In genomic region chr19:19342086-19343015, GRCh38 we compare ENCODE assay signal across 8 cellular contexts. TPM values are rescaled to one million over a fixed set of nuclear protein-coding genes. Genes with fewer than 3 reads are reported as not detected.
DNase-seq lines count a peak whose midpoint lies in the region; ATAC-seq and TF ChIP-seq lines count a peak whose summit lies in the region.

No MANE protein-coding gene starts in this region.

- no peak overlapping the region for H3K9ac ChIP-seq in neural progenitor cell

- peaks cover 5% of the 10 kb centered on the region for H3F3A ChIP-seq in neural progenitor cell (ENCODE audit: low read depth)

- H4K20me1 ChIP-seq in neural progenitor cell (ENCODE audit: low read depth), result peaks cover 17% of the 10 kb centered on the region

- no peak overlapping the region for H3K27ac ChIP-seq in esophagus squamous epithelium
- no peak overlapping the region for H3K27ac ChIP-seq in neural progenitor cell

- TF ChIP-seq CTCF in esophagus squamous epithelium (IDR thresholded peaks at IDR 0.05), result peak; percentile 55 to 89 (median 78)
- TF ChIP-seq CTCF in neural progenitor cell (IDR thresholded peaks at IDR 0.05), result peak; percentile 94

- H3K4me1 ChIP-seq in esophagus squamous epithelium (peaks cover 10 to 38% (median 12%) of the 10 kb centered on the region in 3 donors), neural progenitor cell (no peaks in the 10 kb centered on the region)

- H3K27ac Mint-ChIP-seq in neural progenitor cell, result no peak overlapping the region

- TF ChIP-seq POLR2A in esophagus squamous epithelium (IDR thresholded peaks at IDR 0.05), result no peak

- in situ Hi-C loops in KBM-7 (cut with MboI; ENCODE audit: low pct_unique_long_range_greater_than_20kb, low sequenced_read_pairs), result no loop called here

- peaks cover 2% of the 10 kb centered on the region for H3K27me3 Mint-ChIP-seq in neural progenitor cell (ENCODE audit: insufficient read depth, low read depth)

- no peak overlapping the region for H3K4me2 ChIP-seq in neural progenitor cell

- WGBS in esophagus squamous epithelium, 2 donors, result 14 to 35% methylated on average over 6 to 7 of the region's 28 CpGs

- intact Hi-C loops in esophagus squamous epithelium (cut with DNase I), result no loop called here

- H3K9me3 ChIP-seq in esophagus squamous epithelium (no peaks in the 10 kb centered on the region), neural progenitor cell (ENCODE audit: low read depth) (no peaks in the 10 kb centered on the region)

- no peaks in the 10 kb centered on the region for H3K79me2 ChIP-seq in neural progenitor cell (ENCODE audit: low read depth)

- H3K9me3 Mint-ChIP-seq in neural progenitor cell, result no peaks in the 10 kb centered on the region

- no peak overlapping the region for H2AFZ ChIP-seq in neural progenitor cell (replicated peaks)

- peaks cover 57 to 100% (median 87%) of the 10 kb centered on the region in 3 donors for H3K36me3 ChIP-seq in esophagus squamous epithelium
- H3K36me3 ChIP-seq in neural progenitor cell, result no peaks in the 10 kb centered on the region

- no peaks in the 10 kb centered on the region for H3K4me1 Mint-ChIP-seq in neural progenitor cell

- peaks cover 23% of the 10 kb centered on the region for H3K36me3 Mint-ChIP-seq in neural progenitor cell

- H3K4me3 Mint-ChIP-seq in neural progenitor cell, result no peak overlapping the region

- peak; percentile 77 for DNase-seq in Daoy (ENCODE audit: low read depth)
- DNase-seq in KBM-7, result peak; percentile 39
- DNase-seq in RPMI8226, result peak; percentile 77
- no peak for DNase-seq in esophagus squamous epithelium (lab: John Stamatoyannopoulos, UW)
- DNase-seq in neural progenitor cell (ENCODE audit: low spot score), result peak; percentile 83
- no peak for DNase-seq in mesenteric fat pad (ENCODE audit: low spot score)
- DNase-seq in T-helper 9 cell, result no peak

- ATAC-seq in GM18517 (IDR thresholded peaks at IDR 0.05; ENCODE audit: unreplicated experiment), result no peak

- H3K4me3 ChIP-seq in esophagus squamous epithelium (no peak overlapping the region), neural progenitor cell (no peak overlapping the region)

- H3K27me3 ChIP-seq in esophagus squamous epithelium (no peaks in the 10 kb centered on the region), neural progenitor cell (no peaks in the 10 kb centered on the region)

RNA-seq across cellular contexts. Expression of gene MAU2, which starts 21.7 kb away (rescaled TPM):
- total RNA-seq in Daoy (2014; rRNA removed; shearing (Covaris generic)), result 12.8 and 17.5 TPM in 2 replicates
- total RNA-seq in esophagus squamous epithelium (10 to 100 TPM; 35.4 to 53.2 (median 39.1) TPM), neural progenitor cell (ENCODE audit: low replicate concordance) (35.0 and 47.3 TPM in 2 replicates), mesenteric fat pad (45.4 TPM)

RNA-seq across cellular contexts. Expression of gene SUGP1, which starts 22.0 kb away (rescaled TPM):
- 20.8 and 44.8 TPM in 2 replicates for total RNA-seq in Daoy (2014; rRNA removed; shearing (Covaris generic))
- total RNA-seq in esophagus squamous epithelium (10 to 100 TPM; 31.0 to 47.4 (median 32.3) TPM), neural progenitor cell (ENCODE audit: low replicate concordance) (46.1 and 46.9 TPM in 2 replicates), mesenteric fat pad (32.9 TPM)

Comparison
In these comparisons a context has a peak if more than half of its experiments do, and no peak if none do; other contexts are left out.
1. DNase-seq: peak in Daoy (single experiment), KBM-7 (single experiment), RPMI8226 (single experiment) and neural progenitor cell (single experiment); none in esophagus squamous epithelium (single experiment), mesenteric fat pad (single experiment) and T-helper 9 cell (single experiment).